Comparison of ENCODE assay signal across 20 cellular contexts in genomic region chr9:77194423-77194822, GRCh38. TPM values are rescaled to one million over a fixed set of nuclear protein-coding genes. Genes with fewer than 3 reads are reported as not detected.
DNase-seq lines count a peak whose midpoint lies in the region; ATAC-seq, FAIRE-seq and TF ChIP-seq lines count a peak whose summit lies in the region.
"Had no signal": no experiment of that assay in that cellular context is flagged by ENCODE, and none has a peak within 500 bp of the region (broad histone marks: within the 10 kb centered on the region; RNA-seq: fewer than 3 reads in every experiment).

No MANE protein-coding gene starts in this region.

- H3K18ac ChIP-seq in mesenchymal stem cell (ENCODE audit: low read depth in 1 of 2, low read length in 2 of 2) = no peak overlapping the region

- peaks cover 2% of the 10 kb centered on the region for H3K4me1 ChIP-seq in mesenchymal stem cell (ENCODE audit: control insufficient read depth, insufficient read depth, low read depth, low read length)
- H3K4me1 ChIP-seq: Peyer's patch had no signal

- no peak overlapping the region for H2BK15ac ChIP-seq in mesenchymal stem cell (ENCODE audit: low read depth, poor library complexity, severe bottlenecking)

- H3K4me2 ChIP-seq in mesenchymal stem cell (ENCODE audit: low read length, poor library complexity, severe bottlenecking) = no peak overlapping the region

- ATAC-seq in GM18867 (IDR thresholded peaks at IDR 0.05; ENCODE audit: unreplicated experiment) (no peak), HG03025 (IDR thresholded peaks at IDR 0.05; ENCODE audit: low FRiP score, unreplicated experiment) (no peak)
- ATAC-seq: HepG2, Right ventricle myocardium inferior had no signal

- no peak overlapping the region for H2AK5ac ChIP-seq in mesenchymal stem cell (ENCODE audit: low read length, severe bottlenecking)

- H4K8ac ChIP-seq in mesenchymal stem cell (ENCODE audit: low read length) = no peak overlapping the region

- no peaks in the 10 kb centered on the region for H3K9me3 ChIP-seq in mesenchymal stem cell (ENCODE audit: control insufficient read depth, low read length)
- H3K9me3 ChIP-seq: Peyer's patch had no signal

- no peak overlapping the region for H3K23ac ChIP-seq in mesenchymal stem cell (ENCODE audit: low read length in 2 of 2)

- no peak overlapping the region for H2BK12ac ChIP-seq in mesenchymal stem cell (ENCODE audit: low read length in 2 of 2)

- peak; percentile 95 for FAIRE-seq in H54 (lab: Jason Lieb, UNC)
- FAIRE-seq: D721Med, HepG2 had no signal

- no peak overlapping the region for H3K4ac ChIP-seq in mesenchymal stem cell (ENCODE audit: low read depth in 1 of 2, low read length in 2 of 2)

- no peak overlapping the region for H3K27ac ChIP-seq in mesenchymal stem cell (ENCODE audit: low read length, poor library complexity, severe bottlenecking)
- H3K27ac ChIP-seq: C4-2B, Peyer's patch, SK-N-MC had no signal

- H2BK120ac ChIP-seq in mesenchymal stem cell (ENCODE audit: low read depth, low read length) = no peak overlapping the region

- DNase-seq in H54 (ENCODE audit: insufficient read length, low spot score) (no peak), LHCN-M2 (ENCODE audit: low read depth) (peak; percentile 48), choroid plexus epithelial cell (ENCODE audit: low read depth) (peak; percentile 13), mesenchymal stem cell (peak; percentile 22), AML-193 (lab: John Stamatoyannopoulos, UW) (no peak)
- no peak for DNase-seq in central memory CD4-positive, alpha-beta T cell
- DNase-seq: DND-41; GF-D8; Karpas-422; NCI-H1105; NCI-H2081; NK-92 treated with Interleukin-12 subunit alpha and Interleukin-12 subunit beta, amount 100 ng/mL, for 24 hours; Peyer's patch had no signal

- no peaks in the 10 kb centered on the region for H3K36me3 ChIP-seq in mesenchymal stem cell (ENCODE audit: control insufficient read depth in 1 of 2, insufficient read depth in 2 of 2, low read depth in 1 of 2, low read length in 2 of 2)
- H3K36me3 ChIP-seq: Peyer's patch had no signal

- TF ChIP-seq CTCF in choroid plexus epithelial cell (conservative IDR thresholded peaks at IDR 0.05; ENCODE audit: low read depth, low read length) = no peak

- 95% methylated on average over 2 of the region's 2 CpGs for WGBS in mesenchymal stem cell

- no peak overlapping the region for H2BK5ac ChIP-seq in mesenchymal stem cell (ENCODE audit: low read depth, low read length, poor library complexity, severe bottlenecking)

- H3K79me1 ChIP-seq in mesenchymal stem cell (replicated peaks; ENCODE audit: low read length, poor library complexity, severe bottlenecking) = peaks cover 14% of the 10 kb centered on the region

- no peak overlapping the region for H3K14ac ChIP-seq in mesenchymal stem cell (ENCODE audit: low read length in 2 of 2)

- no peaks in the 10 kb centered on the region for H3K27me3 ChIP-seq in mesenchymal stem cell (ENCODE audit: control insufficient read depth in 1 of 2, insufficient read depth in 1 of 2, low read length in 2 of 2)
- H3K27me3 ChIP-seq: Peyer's patch had no signal

- no peak overlapping the region for H4K91ac ChIP-seq in mesenchymal stem cell (ENCODE audit: low read length)

- no peak for TF ChIP-seq POLR2A in H54 (IDR thresholded peaks at IDR 0.05; ENCODE audit: low read depth, low read length)

- H3K4me3 ChIP-seq in choroid plexus epithelial cell (ENCODE audit: low read depth, low read length) = no peak overlapping the region
- no peak overlapping the region for H3K4me3 ChIP-seq in mesenchymal stem cell (ENCODE audit: insufficient read depth in 1 of 2, low read depth in 1 of 2, low read length in 2 of 2)
- H3K4me3 ChIP-seq: Peyer's patch, SK-N-MC had no signal

- no peak overlapping the region for H3K9ac ChIP-seq in mesenchymal stem cell (ENCODE audit: low read length)

- H2AFZ ChIP-seq in mesenchymal stem cell (ENCODE audit: low read depth, low read length) = no peak overlapping the region

RNA-seq across cellular contexts. Expression of gene VPS13A, which starts 17.1 kb away (rescaled TPM):
- total RNA-seq in LHCN-M2 (2014; rRNA removed) = 5.1 and 8.8 TPM in 2 replicates
- polyA plus RNA-seq in LHCN-M2 (2012) = 1.9 TPM
- 13.6 TPM for polyA plus RNA-seq in mesenchymal stem cell (2013, experiment 1 of 2)
- polyA plus RNA-seq in mesenchymal stem cell (2013, experiment 2 of 2) = 11.8 TPM

Comparison
In these comparisons a context has a peak if more than half of its experiments do, and no peak if none do; other contexts are left out.
1. DNase-seq: peak in LHCN-M2 (single experiment), choroid plexus epithelial cell (single experiment) and mesenchymal stem cell (single experiment); none in H54 (single experiment), AML-193 (0 of 2) and central memory CD4-positive, alpha-beta T cell (single experiment).